In the genomic region with DNA sequence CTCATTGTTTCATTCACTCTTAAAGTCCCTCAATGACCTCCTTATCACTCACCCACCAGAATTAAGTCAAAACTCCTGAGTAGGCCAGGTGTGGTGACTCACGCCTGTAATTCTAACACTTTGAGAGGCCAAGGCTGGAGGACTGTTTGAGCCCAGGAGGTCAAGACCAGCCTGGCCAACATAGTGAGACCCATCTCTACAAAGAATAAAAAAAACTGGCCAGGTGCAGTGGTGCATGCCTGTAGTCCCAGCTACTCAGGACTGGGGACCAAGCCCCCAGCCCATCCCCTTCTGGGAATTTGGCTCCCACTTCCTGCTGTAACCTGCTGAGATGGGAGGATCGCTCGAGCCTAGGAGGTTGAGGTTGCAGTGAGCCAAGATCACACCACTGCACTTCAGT, we compare ENCODE assay signal across 36 cellular contexts. TPM values are rescaled to one million over a fixed set of nuclear protein-coding genes. Genes with fewer than 3 reads are reported as not detected.
"Had no signal": no experiment of that assay in that cellular context is flagged by ENCODE, and none has a peak within 500 bp of the region (broad histone marks: within the 10 kb centered on the region; RNA-seq: fewer than 3 reads in every experiment).

No MANE protein-coding gene starts in this region.

- H3K4me1 Mint-ChIP-seq: nephron; neural progenitor cell; stimulated activated memory B cell treated with anti-CD40 and anti-IgM and Interleukin-4, amounts not matched to agents 10 μg/mL and 1 μg/mL and 100 μg/mL, for 72 hours had no signal

- H2AFZ ChIP-seq: neural progenitor cell had no signal

- H3K9me3 Mint-ChIP-seq: natural killer cell; stimulated activated memory B cell treated with anti-CD40 and anti-IgM and Interleukin-4, amounts not matched to agents 10 μg/mL and 1 μg/mL and 100 μg/mL, for 72 hours; stimulated activated naive CD8-positive, alpha-beta T cell treated with anti-CD3 and anti-CD28 coated beads, Interleukin-15, amount 100 ng/mL, for 72 hours had no signal

- H3K9me3 ChIP-seq: pancreas, prostate gland, spleen, suprapubic skin, testis, tibial artery, transverse colon, upper lobe of right lung, uterus had no signal

- FAIRE-seq: pancreas had no signal

- H3K27me3 ChIP-seq: neural progenitor cell, pancreas, spleen, suprapubic skin, testis, tibial artery, transverse colon, upper lobe of right lung, uterus had no signal

- H3K4me1 ChIP-seq: neural progenitor cell, pancreas, prostate gland, suprapubic skin, transverse colon, upper lobe of right lung, uterus had no signal

- H3K36me3 Mint-ChIP-seq: natural killer cell; neural progenitor cell; stimulated activated memory B cell treated with anti-CD40 and anti-IgM and Interleukin-4, amounts not matched to agents 10 μg/mL and 1 μg/mL and 100 μg/mL, for 72 hours; type B pancreatic cell had no signal

- DNase-seq: naive thymus-derived CD4-positive, alpha-beta T cell; natural killer cell; occipital lobe; pancreas; retina; right cardiac atrium; spleen; stimulated activated CD4-positive, alpha-beta T cell treated with anti-CD3 and anti-CD28 coated beads, Interleukin-12 subunit alpha, Interleukin-12 subunit beta, amount 100 ng/mL, for 4 hours; stimulated activated CD4-positive, alpha-beta T cell treated with anti-CD3 and anti-CD28 coated beads, Interleukin-1b, Interleukin-23, amount 100 ng/mL, for 48 hours; stimulated activated CD4-positive, alpha-beta T cell treated with anti-CD3 and anti-CD28 coated beads, Interleukin-4, amount 100 ng/mL, for 1 hour; stimulated activated CD4-positive, alpha-beta T cell treated with anti-CD3 and anti-CD28 coated beads, Interleukin-4, amount 100 ng/mL, for 4 hours; stimulated activated CD8-positive, alpha-beta memory T cell treated with anti-CD3 and anti-CD28 coated beads, Interleukin-4, amount 100 ng/mL, for 48 hours; stimulated activated naive CD4-positive, alpha-beta T cell; stimulated activated naive CD8-positive, alpha-beta T cell treated with anti-CD3 and anti-CD28 coated beads, Interleukin-15, amount 100 ng/mL, for 72 hours; stimulated activated naive CD8-positive, alpha-beta T cell treated with anti-CD3 and anti-CD28 coated beads, Interleukin-15, Interleukin-2, amounts not matched to agents 100 U/mL and 50 U/mL, for 24 hours; substantia nigra; testis; tibial artery; transverse colon; upper lobe of right lung; uterus had no signal

- H3K4me3 ChIP-seq: neural progenitor cell, pancreas, prostate gland, skin epidermis, smooth muscle cell, spleen, suprapubic skin, testis, tibial artery, transverse colon, upper lobe of right lung, uterus had no signal

- H3K4me2 ChIP-seq: neural progenitor cell, smooth muscle cell had no signal

- H3K9ac ChIP-seq: neural progenitor cell had no signal

- H3K27ac Mint-ChIP-seq: naive thymus-derived CD4-positive, alpha-beta T cell; natural killer cell; nephron; stimulated activated memory B cell treated with anti-CD40 and anti-IgM and Interleukin-4, amounts not matched to agents 10 μg/mL and 1 μg/mL and 100 μg/mL, for 72 hours; stimulated activated naive CD8-positive, alpha-beta T cell treated with anti-CD3 and anti-CD28 coated beads, Interleukin-15, amount 100 ng/mL, for 72 hours; type B pancreatic cell had no signal

- H3K36me3 ChIP-seq: neural progenitor cell, pancreas, prostate gland, spleen, suprapubic skin, tibial artery, transverse colon, upper lobe of right lung, uterus had no signal

- H3K27ac ChIP-seq: neural progenitor cell, pancreas, prostate gland, skin epidermis, spleen, suprapubic skin, testis, tibial artery, transverse colon, upper lobe of right lung, uterus had no signal

- H3K27me3 Mint-ChIP-seq: stimulated activated memory B cell treated with anti-CD40 and anti-IgM and Interleukin-4, amounts not matched to agents 10 μg/mL and 1 μg/mL and 100 μg/mL, for 72 hours; stimulated activated naive CD8-positive, alpha-beta T cell treated with anti-CD3 and anti-CD28 coated beads, Interleukin-15, amount 100 ng/mL, for 72 hours had no signal

- H3K4me3 Mint-ChIP-seq: naive thymus-derived CD4-positive, alpha-beta T cell; natural killer cell; nephron; neural progenitor cell; stimulated activated memory B cell treated with anti-CD40 and anti-IgM and Interleukin-4, amounts not matched to agents 10 μg/mL and 1 μg/mL and 100 μg/mL, for 72 hours; stimulated activated naive CD8-positive, alpha-beta T cell treated with anti-CD3 and anti-CD28 coated beads, Interleukin-15, amount 100 ng/mL, for 72 hours; type B pancreatic cell had no signal

- ATAC-seq: naive thymus-derived CD4-positive, alpha-beta T cell; natural killer cell; pancreas; right cardiac atrium; sciatic nerve; stimulated activated memory B cell treated with anti-CD40 and anti-IgM and Interleukin-4, amounts not matched to agents 10 μg/mL and 1 μg/mL and 100 μg/mL, for 72 hours; stimulated activated naive CD8-positive, alpha-beta T cell treated with anti-CD3 and anti-CD28 coated beads, Interleukin-15, amount 100 ng/mL, for 72 hours; stimulated activated naive CD8-positive, alpha-beta T cell treated with anti-CD3 and anti-CD28 coated beads, Interleukin-15, Interleukin-2, amounts not matched to agents 100 U/mL and 50 U/mL, for 24 hours; upper lobe of right lung had no signal

RNA-seq across cellular contexts. Expression of a gene that starts 28.9 kb away (rescaled TPM):
- total RNA-seq: naive thymus-derived CD4-positive, alpha-beta T cell; natural killer cell; occipital lobe; osteoblast; pancreas; posterior vena cava; pulmonary artery endothelial cell; right cardiac atrium; sciatic nerve; smooth muscle cell; spleen; suprapubic skin; transverse colon; upper lobe of right lung; urinary bladder; uterus had no signal
- polyA plus RNA-seq: naive thymus-derived CD4-positive, alpha-beta T cell; neural cell; pancreas; right cardiac atrium; smooth muscle cell; spleen; thymus; urinary bladder had no signal
